23 cellular contexts compared by ENCODE assay signal in the genomic region with DNA sequence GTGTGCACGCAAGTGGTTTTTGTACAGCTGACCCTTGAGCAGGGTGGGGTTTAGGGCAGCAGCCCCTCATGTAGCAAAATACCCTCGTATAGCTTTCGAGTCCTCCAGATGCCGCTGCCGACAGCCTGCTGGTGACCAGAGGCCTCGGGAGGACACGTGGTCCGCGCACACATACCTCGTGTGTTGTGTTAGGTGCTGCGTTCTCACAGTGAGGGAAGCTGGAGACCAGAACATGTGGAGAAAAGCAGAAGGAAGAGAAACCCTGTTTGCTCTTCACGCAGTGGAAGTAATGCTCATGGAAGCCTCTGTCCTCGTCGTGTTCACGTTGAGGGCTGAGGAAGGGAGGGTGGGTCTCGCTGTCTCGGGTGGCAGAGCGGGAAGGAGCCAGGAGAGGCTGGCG. TPM values are rescaled to one million over a fixed set of nuclear protein-coding genes. Genes with fewer than 3 reads are reported as not detected.
A peak's percentile ranks its signal among the peaks of the same experiment; 100 is the strongest.
DNase-seq lines count a peak whose midpoint lies in the region; ATAC-seq and TF ChIP-seq lines count a peak whose summit lies in the region.
"Had no signal": no experiment of that assay in that cellular context is flagged by ENCODE, and none has a peak within 500 bp of the region (broad histone marks: within the 10 kb centered on the region; RNA-seq: fewer than 3 reads in every experiment).

No MANE protein-coding gene starts in this region.

- no peaks in the 10 kb centered on the region for H3K9me3 ChIP-seq in CD4-positive, alpha-beta T cell (ENCODE audit: control insufficient read depth, low read length)
- H3K9me3 ChIP-seq in NT2/D1 (ENCODE audit: insufficient read depth, low read length) = no peaks in the 10 kb centered on the region
- H3K9me3 ChIP-seq: gastrocnemius medialis, tibial artery had no signal

- H3K27me3 Mint-ChIP-seq in CD4-positive, alpha-beta T cell = no peaks in the 10 kb centered on the region
- H3K27me3 Mint-ChIP-seq in osteocyte (ENCODE audit: unreplicated experiment) = no peaks in the 10 kb centered on the region
- H3K27me3 Mint-ChIP-seq: activated CD8-positive, alpha-beta T cell treated with anti-CD3 and anti-CD28 coated beads for 36 hours; activated naive CD8-positive, alpha-beta T cell treated with anti-CD3 and anti-CD28 coated beads, Interleukin-2, amount 10 ng/mL, durations not matched to agents 7 days and 5 days; IgD-negative memory B cell had no signal

- H3K27me3 ChIP-seq in CD4-positive, alpha-beta T cell (ENCODE audit: control insufficient read depth, insufficient read depth, low read length) = no peaks in the 10 kb centered on the region
- no peaks in the 10 kb centered on the region for H3K27me3 ChIP-seq in NT2/D1 (ENCODE audit: insufficient read depth, insufficient read length)
- H3K27me3 ChIP-seq: gastrocnemius medialis, tibial artery had no signal

- no peak for DNase-seq in CD4-positive, alpha-beta T cell
- no peak for DNase-seq in NT2/D1 (ENCODE audit: low read depth, low spot score)
- DNase-seq in globus pallidus (ENCODE audit: low spot score) = peak; percentile 30
- DNase-seq in osteocyte (ENCODE audit: extremely low spot score, unreplicated experiment) = no peak
- no peak for DNase-seq in COR-L47 (lab: John Stamatoyannopoulos, UW)
- no peak for DNase-seq in NCI-H2029 treated with DMSO at 0.1 percent for 48 hours (lab: John Stamatoyannopoulos, UW)
- DNase-seq: activated CD4-positive, alpha-beta T cell treated with anti-CD3 and anti-CD28 coated beads for 1 hour; activated CD8-positive, alpha-beta T cell treated with anti-CD3 and anti-CD28 coated beads for 36 hours; activated naive CD8-positive, alpha-beta T cell treated with anti-CD3 and anti-CD28 coated beads, Interleukin-2, amount 10 ng/mL, durations not matched to agents 7 days and 5 days; central memory CD4-positive, alpha-beta T cell; gastrocnemius medialis; HFFc6; hippocampal formation; left colon; mesenchymal stem cell; NCI-H2029; NCI-H526; retina; tibial artery had no signal

- H3K27ac ChIP-seq in CD4-positive, alpha-beta T cell (ENCODE audit: low read depth, low read length) = no peak overlapping the region
- H3K27ac ChIP-seq: gastrocnemius medialis, skin epidermis, tibial artery had no signal

- intact Hi-C loops in CD4-positive, alpha-beta T cell (cut with DNase I, micrococcal nuclease) = loop anchor here in 1 of 2 experiments (5.0 kb wide), 1 partner anchor 39 kb away; no protein-coding TSS in a partner anchor

- TF ChIP-seq CTCF in CD4-positive, alpha-beta T cell (IDR thresholded peaks at IDR 0.05) = no peak
- no peak for TF ChIP-seq CTCF in osteocyte (IDR thresholded peaks at IDR 0.05)

- H3K4me3 Mint-ChIP-seq in CD4-positive, alpha-beta T cell = peak overlapping the region; percentile 42
- no peak overlapping the region for H3K4me3 Mint-ChIP-seq in osteocyte (ENCODE audit: unreplicated experiment)
- H3K4me3 Mint-ChIP-seq: activated CD8-positive, alpha-beta T cell treated with anti-CD3 and anti-CD28 coated beads for 36 hours; activated naive CD8-positive, alpha-beta T cell treated with anti-CD3 and anti-CD28 coated beads, Interleukin-2, amount 10 ng/mL, durations not matched to agents 7 days and 5 days; HFFc6; IgD-negative memory B cell; T-helper 1 cell treated with Interleukin-12 subunit alpha and Interleukin-12 subunit beta and Interleukin-4 antibody, amounts not matched to agents 30 μg/mL and 1 μg/mL, for 36 hours had no signal

- peaks cover 33% of the 10 kb centered on the region for H3K4me1 ChIP-seq in NT2/D1 (ENCODE audit: insufficient read depth, insufficient read length)

- H3K27ac Mint-ChIP-seq in CD4-positive, alpha-beta T cell = no peak overlapping the region
- peak overlapping the region; percentile 7 for H3K27ac Mint-ChIP-seq in osteocyte (ENCODE audit: unreplicated experiment)
- H3K27ac Mint-ChIP-seq: activated CD8-positive, alpha-beta T cell treated with anti-CD3 and anti-CD28 coated beads for 36 hours; activated naive CD8-positive, alpha-beta T cell treated with anti-CD3 and anti-CD28 coated beads, Interleukin-2, amount 10 ng/mL, durations not matched to agents 7 days and 5 days; HFFc6; T-helper 1 cell treated with Interleukin-12 subunit alpha and Interleukin-12 subunit beta and Interleukin-4 antibody, amounts not matched to agents 30 μg/mL and 1 μg/mL, for 36 hours had no signal

- no peak overlapping the region for H3K4me3 ChIP-seq in NT2/D1 (ENCODE audit: insufficient read length, low read depth)
- H3K4me3 ChIP-seq: gastrocnemius medialis, skin epidermis, tibial artery had no signal

- no peaks in the 10 kb centered on the region for H3K9me3 Mint-ChIP-seq in CD4-positive, alpha-beta T cell
- no peaks in the 10 kb centered on the region for H3K9me3 Mint-ChIP-seq in osteocyte (ENCODE audit: unreplicated experiment)
- H3K9me3 Mint-ChIP-seq: activated CD8-positive, alpha-beta T cell treated with anti-CD3 and anti-CD28 coated beads for 36 hours; activated naive CD8-positive, alpha-beta T cell treated with anti-CD3 and anti-CD28 coated beads, Interleukin-2, amount 10 ng/mL, durations not matched to agents 7 days and 5 days; HFFc6; IgD-negative memory B cell; T-helper 1 cell treated with Interleukin-12 subunit alpha and Interleukin-12 subunit beta and Interleukin-4 antibody, amounts not matched to agents 30 μg/mL and 1 μg/mL, for 36 hours had no signal

- H3K36me3 Mint-ChIP-seq in CD4-positive, alpha-beta T cell (ENCODE audit: low read depth) = peaks cover 33% of the 10 kb centered on the region
- H3K36me3 Mint-ChIP-seq in osteocyte (ENCODE audit: unreplicated experiment) = no peaks in the 10 kb centered on the region

- POLR2A ChIA-PET in CD4-positive, alpha-beta T cell (lab: Charles Lee) = no interaction called here

- H3K36me3 ChIP-seq in NT2/D1 (ENCODE audit: insufficient read depth, insufficient read length, low read length) = peaks cover 54% of the 10 kb centered on the region
- H3K36me3 ChIP-seq: gastrocnemius medialis had no signal

- H3K4me1 Mint-ChIP-seq in CD4-positive, alpha-beta T cell (ENCODE audit: low read depth) = peaks cover 15% of the 10 kb centered on the region
- peaks cover 13% of the 10 kb centered on the region for H3K4me1 Mint-ChIP-seq in osteocyte (ENCODE audit: unreplicated experiment)

- no peak for ATAC-seq in CD4-positive, alpha-beta T cell (ENCODE audit: poor library complexity)
- no peak for ATAC-seq in GM21825 (IDR thresholded peaks at IDR 0.05; ENCODE audit: unreplicated experiment)
- ATAC-seq: activated CD8-positive, alpha-beta T cell treated with anti-CD3 and anti-CD28 coated beads for 36 hours; gastrocnemius medialis; left colon had no signal

- CTCF ChIA-PET in CD4-positive, alpha-beta T cell (lab: Charles Lee) = interaction anchor here (0.9 kb wide), 1 partner anchor 84 kb away, joined by 3 read pairs; no protein-coding TSS in a partner anchor

- peak overlapping the region; percentile 36 for H3K9ac ChIP-seq in NT2/D1 (ENCODE audit: insufficient read length, low read depth)

RNA-seq across cellular contexts. Expression of a gene that starts 7.7 kb away (rescaled TPM):
- total RNA-seq in CD4-positive, alpha-beta T cell = 100 to 1,000 TPM; 122 to 127 TPM
- total RNA-seq in osteocyte = 71.6 and 72.2 TPM in 2 replicates

RNA-seq across cellular contexts. Expression of a gene that starts 43.5 kb away (rescaled TPM):
- total RNA-seq in CD4-positive, alpha-beta T cell = 1 to 10 TPM; 7.9 to 8.2 TPM
- 6.8 and 7.4 TPM in 2 replicates for total RNA-seq in osteocyte

RNA-seq across cellular contexts. Expression of a gene that starts 43.5 kb away (rescaled TPM):
- 10 to 100 TPM; 12.7 to 15.4 TPM for total RNA-seq in CD4-positive, alpha-beta T cell
- 75.8 and 79.4 TPM in 2 replicates for total RNA-seq in osteocyte
